Comparison of ENCODE assay signal across 15 cellular contexts in the genomic region with DNA sequence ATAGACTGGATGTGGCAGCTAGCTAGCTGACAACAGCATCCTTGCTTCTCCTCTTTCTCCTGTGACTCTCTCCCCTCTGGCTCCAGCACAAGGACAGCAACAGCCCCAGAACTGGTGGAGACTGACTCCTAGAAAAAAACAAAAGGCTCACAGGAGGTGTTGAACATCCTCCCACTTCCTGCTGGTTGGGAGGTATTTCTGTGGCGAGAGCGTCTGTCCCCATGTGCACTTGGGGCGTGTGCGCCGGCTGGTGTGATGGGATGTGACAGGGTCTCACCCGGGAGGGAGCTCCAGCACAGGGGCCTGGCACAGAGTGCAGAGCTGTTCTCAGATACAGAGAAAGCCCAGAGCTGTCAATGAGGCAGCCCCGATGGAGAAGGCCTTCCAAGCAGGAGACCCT.
"Had no signal": no experiment of that assay in that cellular context is flagged by ENCODE, and none has a peak within 500 bp of the region (broad histone marks: within the 10 kb centered on the region; RNA-seq: fewer than 3 reads in every experiment).

No MANE protein-coding gene starts in this region.

- H3K36me3 Mint-ChIP-seq: activated naive CD8-positive, alpha-beta T cell; stimulated activated naive B cell treated with anti-CD40 and anti-IgM and Interleukin-4, amounts not matched to agents 10 μg/mL and 1 μg/mL and 100 μg/mL, for 72 hours had no signal

- H3K9me3 Mint-ChIP-seq: activated T-helper 1 cell treated with anti-CD3 and anti-CD28 coated beads, Interleukin-12 subunit alpha, Interleukin-12 subunit beta, Interleukin-2, Interleukin-4 antibody, amounts not matched to agents 30 ng/mL and 10 ng/mL and 1 ng/mL, durations not matched to agents 14 hours and 24 hours and 36 hours; stimulated activated naive B cell treated with anti-CD40 and anti-IgM and Interleukin-4, amounts not matched to agents 10 μg/mL and 1 μg/mL and 100 μg/mL, for 72 hours had no signal

- H3K4me3 Mint-ChIP-seq: activated naive CD8-positive, alpha-beta T cell; activated T-helper 1 cell treated with anti-CD3 and anti-CD28 coated beads, Interleukin-12 subunit alpha, Interleukin-12 subunit beta, Interleukin-2, Interleukin-4 antibody, amounts not matched to agents 30 ng/mL and 10 ng/mL and 1 ng/mL, durations not matched to agents 14 hours and 24 hours and 36 hours; stimulated activated naive B cell treated with anti-CD40 and anti-IgM and Interleukin-4, amounts not matched to agents 10 μg/mL and 1 μg/mL and 100 μg/mL, for 72 hours had no signal

- H3K27ac Mint-ChIP-seq: activated naive CD8-positive, alpha-beta T cell; activated T-helper 1 cell treated with anti-CD3 and anti-CD28 coated beads, Interleukin-12 subunit alpha, Interleukin-12 subunit beta, Interleukin-2, Interleukin-4 antibody, amounts not matched to agents 30 ng/mL and 10 ng/mL and 1 ng/mL, durations not matched to agents 14 hours and 24 hours and 36 hours; stimulated activated naive B cell treated with anti-CD40 and anti-IgM and Interleukin-4, amounts not matched to agents 10 μg/mL and 1 μg/mL and 100 μg/mL, for 72 hours had no signal

- H3K4me3 ChIP-seq: esophagus squamous epithelium, left lung, pancreas had no signal

- ATAC-seq: foreskin keratinocyte; left lung; pancreas; sciatic nerve; stimulated activated naive B cell treated with anti-CD40 and anti-IgM and Interleukin-4, amounts not matched to agents 10 μg/mL and 1 μg/mL and 100 μg/mL, for 72 hours had no signal

- H3K4me1 ChIP-seq: foreskin keratinocyte had no signal

- H3K27ac ChIP-seq: esophagus squamous epithelium, foreskin keratinocyte, left lung, pancreas had no signal

- DNase-seq: activated CD4-positive, alpha-beta T cell treated with anti-CD3 and anti-CD28 coated beads, Interleukin-2, amount 50 U/mL, for 4 hours; amniotic stem cell; dermis blood vessel endothelial cell; effector memory CD4-positive, alpha-beta T cell; esophagus squamous epithelium; foreskin keratinocyte; kidney; mammary epithelial cell; pancreas; stimulated activated naive B cell treated with anti-CD40 and anti-IgM and Interleukin-4, amounts not matched to agents 10 μg/mL and 1 μg/mL and 100 μg/mL, for 72 hours; T-helper 2 cell had no signal

- H3K36me3 ChIP-seq: esophagus squamous epithelium, left lung, pancreas had no signal

- H3K9me3 ChIP-seq: esophagus squamous epithelium, left lung, pancreas had no signal
